ENCODE assay signal across 17 cellular contexts in the genomic region with DNA sequence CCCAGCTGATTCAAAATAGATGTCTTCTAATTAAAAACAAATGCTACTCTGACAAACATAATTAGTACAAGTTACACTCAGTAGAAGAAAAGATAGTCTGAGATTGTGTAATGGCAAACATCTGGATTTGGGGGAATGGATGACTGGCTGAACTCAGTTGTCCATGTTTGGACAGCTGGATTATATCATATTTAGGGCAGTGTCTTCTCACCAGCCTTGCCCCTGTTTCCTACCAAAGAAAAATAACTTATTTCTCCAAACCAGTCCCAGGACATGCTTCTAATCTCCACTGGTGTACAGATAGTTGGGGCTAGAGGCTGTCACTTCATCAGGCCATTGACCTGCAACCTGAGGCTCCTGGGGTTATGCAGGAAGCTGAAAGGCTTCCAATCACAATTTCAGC.
"Had no signal": no experiment of that assay in that cellular context is flagged by ENCODE, and none has a peak within 500 bp of the region (broad histone marks: within the 10 kb centered on the region; RNA-seq: fewer than 3 reads in every experiment).

No MANE protein-coding gene starts in this region.

- H3K9me3 Mint-ChIP-seq: activated T-helper 2 cell treated with anti-CD3 and anti-CD28 coated beads, Interferon-gamma antibody, Interleukin-2, Interleukin-4, amounts not matched to agents 10 μg/mL and 5 μg/mL and 100 μg/mL, durations not matched to agents 14 hours and 24 hours and 36 hours had no signal

- H3K36me3 Mint-ChIP-seq: activated naive CD4-positive, alpha-beta T cell treated with anti-CD3 and anti-CD28 coated beads, Interleukin-2, amount 10 ng/mL, durations not matched to agents 7 days and 5 days; stimulated activated effector memory CD8-positive, alpha-beta T cell treated with anti-CD3 and anti-CD28 coated beads, Interleukin-12 subunit alpha, Interleukin-12 subunit beta, amount 100 ng/mL, for 72 hours had no signal

- H3K27me3 Mint-ChIP-seq: activated CD4-positive, alpha-beta T cell treated with anti-CD3 and anti-CD28 coated beads, Interleukin-2, amount 10 ng/mL, durations not matched to agents 7 days and 5 days; T-helper 17 cell had no signal

- H3K4me1 Mint-ChIP-seq: activated CD4-positive, alpha-beta T cell treated with anti-CD3 and anti-CD28 coated beads, Interleukin-2, amount 10 ng/mL, durations not matched to agents 7 days and 5 days; activated naive CD4-positive, alpha-beta T cell treated with anti-CD3 and anti-CD28 coated beads, Interleukin-2, amount 10 ng/mL, durations not matched to agents 7 days and 5 days; naive B cell; stimulated activated effector memory CD8-positive, alpha-beta T cell treated with anti-CD3 and anti-CD28 coated beads, Interleukin-12 subunit alpha, Interleukin-12 subunit beta, amount 100 ng/mL, for 72 hours; T-helper 17 cell had no signal

- ATAC-seq: stimulated activated effector memory CD8-positive, alpha-beta T cell treated with anti-CD3 and anti-CD28 coated beads, Interleukin-12 subunit alpha, Interleukin-12 subunit beta, amount 100 ng/mL, for 72 hours; T-helper 17 cell had no signal

- H3K4me3 Mint-ChIP-seq: activated CD4-positive, alpha-beta T cell treated with anti-CD3 and anti-CD28 coated beads, Interleukin-2, amount 10 ng/mL, durations not matched to agents 7 days and 5 days; activated naive CD4-positive, alpha-beta T cell treated with anti-CD3 and anti-CD28 coated beads, Interleukin-2, amount 10 ng/mL, durations not matched to agents 7 days and 5 days; naive B cell; stimulated activated effector memory CD8-positive, alpha-beta T cell treated with anti-CD3 and anti-CD28 coated beads, Interleukin-12 subunit alpha, Interleukin-12 subunit beta, amount 100 ng/mL, for 72 hours; T-helper 17 cell had no signal

- DNase-seq: activated CD4-positive, alpha-beta T cell treated with anti-CD3 and anti-CD28 coated beads, Interleukin-2, amount 10 ng/mL, durations not matched to agents 7 days and 5 days; activated CD4-positive, CD25-positive, alpha-beta regulatory T cell; activated naive CD4-positive, alpha-beta T cell treated with anti-CD3 and anti-CD28 coated beads, Interleukin-2, amount 10 ng/mL, durations not matched to agents 7 days and 5 days; activated T-cell treated with anti-CD3 and anti-CD28 coated beads for 4 hours; central memory CD4-positive, alpha-beta T cell; effector CD8-positive, alpha-beta T cell; kidney; naive B cell; retina; substantia nigra; T-helper 17 cell; transverse colon had no signal

- H3K4me3 ChIP-seq: adrenal gland, coronary artery, lung, transverse colon had no signal

- H3K27ac Mint-ChIP-seq: activated CD4-positive, alpha-beta T cell treated with anti-CD3 and anti-CD28 coated beads, Interleukin-2, amount 10 ng/mL, durations not matched to agents 7 days and 5 days; activated naive CD4-positive, alpha-beta T cell treated with anti-CD3 and anti-CD28 coated beads, Interleukin-2, amount 10 ng/mL, durations not matched to agents 7 days and 5 days; activated T-helper 2 cell treated with anti-CD3 and anti-CD28 coated beads, Interferon-gamma antibody, Interleukin-2, Interleukin-4, amounts not matched to agents 10 μg/mL and 5 μg/mL and 100 μg/mL, durations not matched to agents 14 hours and 24 hours and 36 hours; naive B cell; stimulated activated effector memory CD8-positive, alpha-beta T cell treated with anti-CD3 and anti-CD28 coated beads, Interleukin-12 subunit alpha, Interleukin-12 subunit beta, amount 100 ng/mL, for 72 hours; T-helper 17 cell had no signal
